10 cellular contexts compared by ENCODE assay signal in the genomic region with DNA sequence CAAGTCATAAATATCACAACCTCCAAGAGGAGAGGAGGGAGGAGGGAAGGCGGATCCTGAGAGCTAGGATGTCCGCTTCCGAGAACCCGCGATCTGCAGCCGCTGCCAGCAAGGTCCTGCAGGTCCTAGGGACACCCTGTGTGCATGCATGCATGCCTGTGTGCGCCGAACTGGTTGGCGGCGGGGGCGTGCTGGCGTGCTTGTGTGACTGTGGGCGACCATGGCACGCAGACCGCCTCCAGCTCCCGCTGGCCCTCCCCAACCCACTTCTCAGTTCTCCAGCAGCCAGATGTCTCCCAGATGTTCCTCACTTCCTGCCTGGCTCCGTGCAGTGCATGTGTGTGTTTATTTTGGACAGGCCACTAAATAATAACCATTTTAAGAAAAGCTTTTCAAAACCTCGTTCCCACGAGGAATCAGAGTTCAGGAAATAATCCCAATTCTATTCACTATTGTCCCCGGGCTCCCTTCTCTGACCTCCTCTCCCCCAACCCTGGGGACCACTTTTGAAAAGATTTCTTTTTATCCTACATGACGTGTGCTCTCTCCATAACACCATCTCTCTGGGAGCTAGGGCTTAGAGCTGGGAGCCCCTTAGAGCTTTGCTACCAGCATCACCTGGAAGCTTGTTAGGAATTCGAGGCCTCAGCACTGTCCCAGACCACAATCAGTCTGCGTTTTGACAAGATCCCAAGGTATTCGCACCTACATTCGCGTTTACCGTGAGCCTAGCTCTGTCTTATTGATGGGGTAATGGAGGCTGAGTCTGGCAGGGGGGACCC. TPM values are rescaled to one million over a fixed set of nuclear protein-coding genes. Genes with fewer than 3 reads are reported as not detected.
DNase-seq lines count a peak whose midpoint lies in the region; ATAC-seq, FAIRE-seq and TF ChIP-seq lines count a peak whose summit lies in the region.
"Had no signal": no experiment of that assay in that cellular context is flagged by ENCODE, and none has a peak within 500 bp of the region (broad histone marks: within the 10 kb centered on the region; RNA-seq: fewer than 3 reads in every experiment).

No MANE protein-coding gene starts in this region.

- peak; percentile 87 for DNase-seq in HCEC 1CT
- no peak for DNase-seq in GM12878 (ENCODE audit: low read depth, low spot score)
- DNase-seq in left ventricle myocardium superior = peak; percentile 77
- DNase-seq in spleen = no peak
- no peak for DNase-seq in stimulated activated naive CD4-positive, alpha-beta T cell (lab: John Stamatoyannopoulos, UW)
- no peak for DNase-seq in CD4-positive, alpha-beta T cell
- DNase-seq in COLO668 (lab: John Stamatoyannopoulos, UW; ENCODE audit: unreplicated experiment) = no peak
- DNase-seq in NCI-H1105 (lab: John Stamatoyannopoulos, UW) = no peak

- TF ChIP-seq CTCF in GM12878 (IDR thresholded peaks at IDR 0.05 in 2 of 3, conservative IDR thresholded peaks at IDR 0.05 in 1 of 3; ENCODE audit: control insufficient read depth in 2 of 3, extremely low read depth in 1 of 3, insufficient read depth in 1 of 3, low read depth in 3 of 3, low read length in 3 of 3) = no peak
- no peak for TF ChIP-seq CTCF in spleen (IDR thresholded peaks at IDR 0.05 in 8 of 11, conservative IDR thresholded peaks at IDR 0.05 in 3 of 11)
- no peak for TF ChIP-seq CTCF in CD4-positive, alpha-beta T cell (IDR thresholded peaks at IDR 0.05)

- RAD21 ChIA-PET in GM12878 (lab: Charles Lee; ENCODE audit: unreplicated experiment) = no interaction called here

- ATAC-seq in GM12878 (peak; percentile 29; the same call in 2 of the 3 replicates), left ventricle myocardium superior (peak; percentile 66)
- ATAC-seq in CD4-positive, alpha-beta T cell (ENCODE audit: poor library complexity) = no peak

- peaks cover 0 to 4% of the 10 kb centered on the region in 2 experiments; a peak in 2 of 4 replicates for H3K27me3 ChIP-seq in GM12878 (replicated peaks in 1 of 2; ENCODE audit: control insufficient read depth in 2 of 2, insufficient read depth in 2 of 2, low read length in 1 of 2)
- peaks cover 0 to 57% (median 11%) of the 10 kb centered on the region in 7 donors for H3K27me3 ChIP-seq in spleen (replicated peaks in 1 of 7)
- H3K27me3 ChIP-seq in CD4-positive, alpha-beta T cell (ENCODE audit: control insufficient read depth, insufficient read depth, low read length) = peaks cover 7% of the 10 kb centered on the region

- H3K4me3 Mint-ChIP-seq in CD4-positive, alpha-beta T cell = no peak overlapping the region

- in situ Hi-C loops in GM12878 (cut with MboI) = no loop called here

- H3K9me3 ChIP-seq in GM12878 (replicated peaks; ENCODE audit: control insufficient read depth, insufficient read depth, low read length) (no peaks in the 10 kb centered on the region), spleen (no peaks in the 10 kb centered on the region)
- H3K9me3 ChIP-seq in CD4-positive, alpha-beta T cell (ENCODE audit: control insufficient read depth, low read length) = no peaks in the 10 kb centered on the region

- no peaks in the 10 kb centered on the region for H3K9me3 Mint-ChIP-seq in CD4-positive, alpha-beta T cell

- no peaks in the 10 kb centered on the region for H3K36me3 Mint-ChIP-seq in CD4-positive, alpha-beta T cell (ENCODE audit: low read depth)

- H3K27ac Mint-ChIP-seq in CD4-positive, alpha-beta T cell = no peak overlapping the region

- H3K27ac ChIP-seq in GM12878 (ENCODE audit: control insufficient read depth, insufficient read depth) (no peak overlapping the region), spleen (peak overlapping the region in 7 of 8 donors; percentile 46 to 68 (median 59))
- H3K27ac ChIP-seq in CD4-positive, alpha-beta T cell (ENCODE audit: low read depth, low read length) = no peak overlapping the region

- intact Hi-C loops in GM12878 (cut with micrococcal nuclease; ENCODE audit: unreplicated experiment) (no loop called here), left ventricle myocardium superior (cut with micrococcal nuclease) (loop anchor here (5.0 kb wide), 1 partner anchor 32 kb away; no protein-coding TSS in a partner anchor), spleen (cut with DNase I; ENCODE audit: low total_unique reads) (no loop called here)
- intact Hi-C loops in CD4-positive, alpha-beta T cell (cut with DNase I, micrococcal nuclease) = no loop called here

- SMC1A ChIA-PET in GM12878 (lab: Charles Lee; ENCODE audit: uncharacterized antibody, unreplicated experiment) = no interaction called here

- no peaks in the 10 kb centered on the region for H3K36me3 ChIP-seq in GM12878 (ENCODE audit: control insufficient read depth in 2 of 2, insufficient read depth in 2 of 2, low read length in 1 of 2)
- H3K36me3 ChIP-seq in spleen = no peaks in the 10 kb centered on the region

- BruUV-seq in GM12878 (replicated peaks; lab: Mats Ljungman, UMichigan) = no TSS peak

- H3K79me2 ChIP-seq in GM12878 (ENCODE audit: control insufficient read depth, insufficient read depth, low read length) = no peaks in the 10 kb centered on the region

- TF ChIP-seq POLR2A in GM12878 (IDR thresholded peaks at IDR 0.05; ENCODE audit: low read depth, low read length) = no peak
- TF ChIP-seq POLR2A in spleen (IDR thresholded peaks at IDR 0.05) = no peak

- no peaks in the 10 kb centered on the region for H4K20me1 ChIP-seq in GM12878 (ENCODE audit: control insufficient read depth, insufficient read depth)

- TF ChIP-seq EP300 in GM12878 (IDR thresholded peaks at IDR 0.05; ENCODE audit: borderline replicate concordance in 1 of 2, control insufficient read depth in 1 of 2, low read depth in 2 of 2, low read length in 2 of 2) = no peak

- POLR2A ChIA-PET in GM12878 (lab: Charles Lee) = no interaction called here
- POLR2A ChIA-PET in CD4-positive, alpha-beta T cell (lab: Charles Lee) = no interaction called here

- H3K4me1 ChIP-seq in GM12878 (ENCODE audit: control insufficient read depth, insufficient read depth, low read length) (no peaks in the 10 kb centered on the region), spleen (peaks cover 36 to 81% (median 59%) of the 10 kb centered on the region in 6 donors)

- H2AFZ ChIP-seq in GM12878 (ENCODE audit: control insufficient read depth, low read depth, low read length) = no peak overlapping the region

- H3K4me3 ChIP-seq in GM12878 (no peak overlapping the region), spleen (peak overlapping the region in 1 of 8 donors; percentile 27)

- TF ChIP-seq RAD21 in GM12878 (IDR thresholded peaks at IDR 0.05; ENCODE audit: insufficient read depth, low read depth, low read length) = no peak

- H3K9ac ChIP-seq in GM12878 (ENCODE audit: control insufficient read depth, insufficient read depth, low read length) = no peak overlapping the region

- no peak overlapping the region for H3K4me2 ChIP-seq in GM12878 (ENCODE audit: control insufficient read depth, insufficient read depth)

- 18% methylated on average over 26 of the region's 27 CpGs for WGBS in GM12878 (ENCODE audit: insufficient coverage, insufficient replicate concordance, low lambda C conversion rate, missing lambda C conversion rate)
- 20 to 37% (median 27%) methylated on average over 16 to 27 of the region's 27 CpGs for WGBS in spleen, 5 donors

- CTCF ChIA-PET in GM12878 (lab: Yijun Ruan, JAX) = no interaction called here
- CTCF ChIA-PET in CD4-positive, alpha-beta T cell (lab: Charles Lee) = no interaction called here

- H3K27me3 Mint-ChIP-seq in CD4-positive, alpha-beta T cell = peaks cover 5% of the 10 kb centered on the region

- no peaks in the 10 kb centered on the region for H3K4me1 Mint-ChIP-seq in CD4-positive, alpha-beta T cell (ENCODE audit: low read depth)

- no peak for FAIRE-seq in GM12878 (lab: Jason Lieb, UNC)
- FAIRE-seq: colon had no signal

TF ChIP-seq in GM12878, 131 proteins besides CTCF, POLR2A, EP300 and RAD21:
- TF ChIP-seq SREBF2 (IDR thresholded peaks at IDR 0.05; ENCODE audit: low read length) (no peak), TCF12 (IDR thresholded peaks at IDR 0.05; ENCODE audit: low read depth, low read length) (0 out of 2 replicates have a peak, but pooled peaks have one; percentile 19)
- TF ChIP-seq, protein P1, sequence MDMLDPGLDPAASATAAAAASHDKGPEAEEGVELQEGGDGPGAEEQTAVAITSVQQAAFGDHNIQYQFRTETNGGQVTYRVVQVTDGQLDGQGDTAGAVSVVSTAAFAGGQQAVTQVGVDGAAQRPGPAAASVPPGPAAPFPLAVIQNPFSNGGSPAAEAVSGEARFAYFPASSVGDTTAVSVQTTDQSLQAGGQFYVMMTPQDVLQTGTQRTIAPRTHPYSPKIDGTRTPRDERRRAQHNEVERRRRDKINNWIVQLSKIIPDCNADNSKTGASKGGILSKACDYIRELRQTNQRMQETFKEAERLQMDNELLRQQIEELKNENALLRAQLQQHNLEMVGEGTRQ (IDR thresholded peaks at IDR 0.05; ENCODE audit: borderline replicate concordance, low read depth, low read length) = no peak

RNA-seq across cellular contexts. Expression of a gene that starts 32.5 kb away (rescaled TPM):
- not detected in 2 replicates for total RNA-seq in GM12878 (2013; cell fraction: nucleolus; rRNA removed)
- total RNA-seq in GM12878 (2014; rRNA removed) = not detected in 2 replicates
- not detected in 2 replicates for total RNA-seq in GM12878 (2014; rRNA removed; fragmentation: Illumina TruSeq; extraction: Trizol)
- total RNA-seq in GM12878 (2021) = 0.08 and 0.11 TPM in 2 replicates
- not detected for polyA plus RNA-seq in GM12878 (2011; ENCODE audit: low read depth)
- not detected in 2 replicates for polyA plus RNA-seq in GM12878 (2011; rRNA removed)
- 0.01 and 0.02 TPM in 2 replicates for polyA plus RNA-seq in GM12878 (2011; cell fraction: cytosol; rRNA removed)
- polyA plus RNA-seq in GM12878 (2011; cell fraction: nucleus; rRNA removed) = 0.03 and 0.04 TPM in 2 replicates
- polyA plus RNA-seq in GM12878 (2012) = 0.03 TPM in 1 of 2 replicates, not detected in the other
- not detected in 2 replicates for polyA plus RNA-seq in GM12878 (2014; fragmentation: Illumina TruSeq; extraction: Trizol)
- polyA plus RNA-seq in GM12878 (2014; fragmentation: Nextera tagmentation; extraction: Ambion mirVana) = not detected
- polyA plus RNA-seq in GM12878 (2014; rRNA removed) = not detected in 2 replicates
- polyA plus RNA-seq in GM12878 (2016; fragmentation: Nextera tagmentation; extraction: Ambion mirVana) = under 1 TPM in 1 of 2 experiments, not detected in 1; 0.03 TPM
- not detected in 2 replicates for polyA minus RNA-seq in GM12878 (2011; rRNA and poly(A)+ RNA removed)
- 0.10 TPM in 1 of 2 replicates, not detected in the other for polyA minus RNA-seq in GM12878 (2011; cell fraction: cytosol; rRNA and poly(A)+ RNA removed)
- 0.10 TPM in 1 of 2 replicates, not detected in the other for polyA minus RNA-seq in GM12878 (2011; cell fraction: nucleus; rRNA and poly(A)+ RNA removed)
- 12.8 TPM for total RNA-seq in left ventricle myocardium superior
- total RNA-seq in spleen = 10 to 100 TPM in 5 of 7 donors, 1 to 10 TPM in 2; 6.8 to 21.1 (median 15.4) TPM
- polyA plus RNA-seq in spleen = 1 to 10 TPM in 2 of 3 donors, under 1 TPM in 1; 0.74 to 3.2 (median 1.7) TPM
- under 1 TPM in 1 of 2 experiments, not detected in 1; 0.03 TPM for total RNA-seq in CD4-positive, alpha-beta T cell
- total RNA-seq: T-helper 1 cell treated with Interleukin-12 subunit alpha and Interleukin-12 subunit beta and Interleukin-4 antibody, amounts not matched to agents 30 ng/mL and 1 ng/mL, for 36 hours had no signal

Comparison
In these comparisons a context has a peak if more than half of its experiments do, and no peak if none do; other contexts are left out.
1. DNase-seq: peak in HCEC 1CT (single experiment) and left ventricle myocardium superior (single experiment); none in GM12878 (single experiment), spleen (single experiment), stimulated activated naive CD4-positive, alpha-beta T cell (0 of 6), CD4-positive, alpha-beta T cell (0 of 10), COLO668 (single experiment) and NCI-H1105 (single experiment).
2. H3K27ac ChIP-seq: peak in spleen (7 of 8); none in GM12878 (single experiment) and CD4-positive, alpha-beta T cell (single experiment).
3. RNA of a gene that starts 32.5 kb away (total RNA-seq): 6.8 to 21.1 TPM in spleen and 12.8 TPM in left ventricle myocardium superior (single experiment); 0.03 TPM in CD4-positive, alpha-beta T cell and 0.08 to 0.11 TPM in GM12878; every median in the first group is over 4 times any median in the second.